In genomic region chr3:121855555-121855954, GRCh38 we compare ENCODE assay signal across 11 cellular contexts. TPM values are rescaled to one million over a fixed set of nuclear protein-coding genes. Genes with fewer than 3 reads are reported as not detected.
DNase-seq lines count a peak whose midpoint lies in the region; ATAC-seq lines count a peak whose summit lies in the region.
"Had no signal": no experiment of that assay in that cellular context is flagged by ENCODE, and none has a peak within 500 bp of the region (broad histone marks: within the 10 kb centered on the region; RNA-seq: fewer than 3 reads in every experiment).

No MANE protein-coding gene starts in this region.

- H3K36me3 ChIP-seq in H7 (replicated peaks; ENCODE audit: control insufficient read depth, insufficient read depth, low read length) = no peaks in the 10 kb centered on the region

- H3K27me3 ChIP-seq in H7 (ENCODE audit: control insufficient read depth, insufficient read depth, low read length) = no peaks in the 10 kb centered on the region

- ATAC-seq in HG02973 (IDR thresholded peaks at IDR 0.05; ENCODE audit: unreplicated experiment) = no peak
- ATAC-seq: T-cell had no signal

- no peak overlapping the region for H3K4me3 ChIP-seq in H7 (ENCODE audit: insufficient read depth, low read depth, low read length)

- DNase-seq in COR-L47 (lab: John Stamatoyannopoulos, UW) (peak; percentile 33), H7 (peak; percentile 48), SK-MEL-5 (ENCODE audit: low read depth, low spot score) (peak; percentile 36), iPS-NIHi11 (ENCODE audit: low spot score) (peak; percentile 52), NOMO-1 (lab: John Stamatoyannopoulos, UW; ENCODE audit: unreplicated experiment in 2 of 2) (no peak), NCI-H2196 (lab: John Stamatoyannopoulos, UW; ENCODE audit: unreplicated experiment) (no peak)
- no peak for DNase-seq in activated CD4-positive, CD25-positive, alpha-beta regulatory T cell treated with anti-CD3 and anti-CD28 coated beads, Interleukin-2, amount 50 U/mL, for 72 hours
- DNase-seq: foreskin melanocyte, GOT3, T-cell had no signal

- in situ Hi-C loops in SK-MEL-5 (cut with HindIII; ENCODE audit: low pct_unique_long_range_greater_than_20kb, low sequenced_read_pairs) = no loop called here

RNA-seq across cellular contexts. Expression of gene EAF2, which starts 20.5 kb away (rescaled TPM):
- 3.9 and 5.5 TPM in 2 replicates for total RNA-seq in H7 (2014; rRNA removed; shearing (Covaris generic))
- total RNA-seq in SK-MEL-5 (2014; rRNA removed; shearing (Covaris generic)) = 2.7 and 3.9 TPM in 2 replicates
- 1.7 and 2.0 TPM in 2 replicates for polyA plus RNA-seq in SK-MEL-5 (2015; cell fraction: cytosol; rRNA removed)
- polyA plus RNA-seq in SK-MEL-5 (2015; cell fraction: nucleus; rRNA removed) = 1.4 and 3.0 TPM in 2 replicates

RNA-seq across cellular contexts. Expression of gene IQCB1, which starts 20.7 kb away (rescaled TPM):
- total RNA-seq in H7 (2014; rRNA removed; shearing (Covaris generic)) = 26.4 and 44.6 TPM in 2 replicates
- total RNA-seq in SK-MEL-5 (2014; rRNA removed; shearing (Covaris generic)) = 13.9 and 16.2 TPM in 2 replicates
- 10.8 and 11.2 TPM in 2 replicates for polyA plus RNA-seq in SK-MEL-5 (2015; cell fraction: cytosol; rRNA removed)
- polyA plus RNA-seq in SK-MEL-5 (2015; cell fraction: nucleus; rRNA removed) = 84.7 and 92.7 TPM in 2 replicates

RNA-seq across cellular contexts. Expression of gene SLC15A2, which starts 38.6 kb away (rescaled TPM):
- 0.76 and 1.7 TPM in 2 replicates for total RNA-seq in H7 (2014; rRNA removed; shearing (Covaris generic))
- 0.05 and 1.2 TPM in 2 replicates for total RNA-seq in SK-MEL-5 (2014; rRNA removed; shearing (Covaris generic))
- 0.04 and 0.77 TPM in 2 replicates for polyA plus RNA-seq in SK-MEL-5 (2015; cell fraction: cytosol; rRNA removed)
- polyA plus RNA-seq in SK-MEL-5 (2015; cell fraction: nucleus; rRNA removed) = 1.1 and 3.4 TPM in 2 replicates

Comparison
In these comparisons a context has a peak if more than half of its experiments do, and no peak if none do; other contexts are left out.
1. DNase-seq: peak in COR-L47 (single experiment), H7 (single experiment), SK-MEL-5 (single experiment) and iPS-NIHi11 (single experiment); none in NOMO-1 (0 of 2), NCI-H2196 (single experiment) and activated CD4-positive, CD25-positive, alpha-beta regulatory T cell treated with anti-CD3 and anti-CD28 coated beads, Interleukin-2, amount 50 U/mL, for 72 hours (single experiment).